In the genomic region with DNA sequence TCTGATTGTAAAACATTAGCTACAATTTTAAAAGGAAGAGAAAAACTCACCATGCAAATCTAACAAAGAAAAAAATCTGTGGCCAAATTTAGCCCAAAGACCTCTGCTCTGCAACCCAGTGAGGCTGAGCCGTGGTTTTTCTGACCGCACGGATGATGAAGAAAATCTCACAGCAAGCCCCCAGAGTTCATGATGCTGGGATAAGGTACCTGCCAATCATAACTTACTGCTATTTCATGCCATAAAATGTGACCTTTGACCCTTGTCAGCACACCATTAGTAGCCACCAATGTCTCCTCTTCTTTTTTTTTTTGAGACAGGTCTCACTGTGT, we compare ENCODE assay signal across 19 cellular contexts. TPM values are rescaled to one million over a fixed set of nuclear protein-coding genes. Genes with fewer than 3 reads are reported as not detected.
DNase-seq lines count a peak whose midpoint lies in the region; ATAC-seq and TF ChIP-seq lines count a peak whose summit lies in the region.
"Had no signal": no experiment of that assay in that cellular context is flagged by ENCODE, and none has a peak within 500 bp of the region (broad histone marks: within the 10 kb centered on the region; RNA-seq: fewer than 3 reads in every experiment).

No MANE protein-coding gene starts in this region.

- no peak overlapping the region for H3K4me3 Mint-ChIP-seq in activated naive CD8-positive, alpha-beta T cell
- H3K4me3 Mint-ChIP-seq in activated naive CD8-positive, alpha-beta T cell treated with anti-CD3 and anti-CD28 coated beads, Interleukin-2, amount 50 U/mL, for 24 hours, result no peak overlapping the region
- no peak overlapping the region for H3K4me3 Mint-ChIP-seq in activated T-helper 1 cell treated with anti-CD3 and anti-CD28 coated beads, Interleukin-12 subunit alpha, Interleukin-12 subunit beta, Interleukin-2, Interleukin-4 antibody, amounts not matched to agents 30 ng/mL and 10 ng/mL and 1 ng/mL, durations not matched to agents 14 hours and 24 hours and 36 hours
- no peak overlapping the region for H3K4me3 Mint-ChIP-seq in osteocyte (ENCODE audit: unreplicated experiment)
- H3K4me3 Mint-ChIP-seq: activated CD4-positive, alpha-beta T cell treated with anti-CD3 and anti-CD28 coated beads, Interleukin-2, amount 10 ng/mL, durations not matched to agents 24 days and 14 days; activated CD8-positive, alpha-beta memory T cell treated with anti-CD3 and anti-CD28 coated beads, Interleukin-2, amount 10 ng/mL, durations not matched to agents 7 days and 5 days; activated naive CD8-positive, alpha-beta T cell treated with anti-CD3 and anti-CD28 coated beads for 36 hours; GM23338; HFFc6; neural progenitor cell had no signal

- H3K27me3 Mint-ChIP-seq in activated naive CD8-positive, alpha-beta T cell, result no peaks in the 10 kb centered on the region
- H3K27me3 Mint-ChIP-seq in activated naive CD8-positive, alpha-beta T cell treated with anti-CD3 and anti-CD28 coated beads, Interleukin-2, amount 50 U/mL, for 24 hours, result no peaks in the 10 kb centered on the region
- H3K27me3 Mint-ChIP-seq in activated T-helper 1 cell treated with anti-CD3 and anti-CD28 coated beads, Interleukin-12 subunit alpha, Interleukin-12 subunit beta, Interleukin-2, Interleukin-4 antibody, amounts not matched to agents 30 ng/mL and 10 ng/mL and 1 ng/mL, durations not matched to agents 14 hours and 24 hours and 36 hours (ENCODE audit: insufficient read depth), result no peaks in the 10 kb centered on the region
- no peaks in the 10 kb centered on the region for H3K27me3 Mint-ChIP-seq in osteocyte (ENCODE audit: unreplicated experiment)
- H3K27me3 Mint-ChIP-seq: activated CD4-positive, alpha-beta T cell treated with anti-CD3 and anti-CD28 coated beads, Interleukin-2, amount 10 ng/mL, durations not matched to agents 24 days and 14 days; activated CD8-positive, alpha-beta memory T cell treated with anti-CD3 and anti-CD28 coated beads, Interleukin-2, amount 10 ng/mL, durations not matched to agents 7 days and 5 days; activated naive CD8-positive, alpha-beta T cell treated with anti-CD3 and anti-CD28 coated beads for 36 hours had no signal

- H3K27ac Mint-ChIP-seq in activated naive CD8-positive, alpha-beta T cell, result peak overlapping the region; percentile 70
- no peak overlapping the region for H3K27ac Mint-ChIP-seq in activated naive CD8-positive, alpha-beta T cell treated with anti-CD3 and anti-CD28 coated beads, Interleukin-2, amount 50 U/mL, for 24 hours
- H3K27ac Mint-ChIP-seq in activated T-helper 1 cell treated with anti-CD3 and anti-CD28 coated beads, Interleukin-12 subunit alpha, Interleukin-12 subunit beta, Interleukin-2, Interleukin-4 antibody, amounts not matched to agents 30 ng/mL and 10 ng/mL and 1 ng/mL, durations not matched to agents 14 hours and 24 hours and 36 hours, result peak overlapping the region; percentile 12
- H3K27ac Mint-ChIP-seq in osteocyte (ENCODE audit: unreplicated experiment), result peak overlapping the region; percentile 47
- H3K27ac Mint-ChIP-seq: activated CD4-positive, alpha-beta T cell treated with anti-CD3 and anti-CD28 coated beads, Interleukin-2, amount 10 ng/mL, durations not matched to agents 24 days and 14 days; activated CD8-positive, alpha-beta memory T cell treated with anti-CD3 and anti-CD28 coated beads, Interleukin-2, amount 10 ng/mL, durations not matched to agents 7 days and 5 days; GM23338; neural progenitor cell had no signal

- ATAC-seq in activated naive CD8-positive, alpha-beta T cell treated with anti-CD3 and anti-CD28 coated beads, Interleukin-2, amount 50 U/mL, for 24 hours, result no peak
- peak; percentile 51 for ATAC-seq in GM19463 (IDR thresholded peaks at IDR 0.05; ENCODE audit: unreplicated experiment)
- no peak for ATAC-seq in GM21447 (IDR thresholded peaks at IDR 0.05; ENCODE audit: unreplicated experiment)
- no peak for ATAC-seq in HG03432 (IDR thresholded peaks at IDR 0.05; ENCODE audit: unreplicated experiment)
- ATAC-seq: activated CD8-positive, alpha-beta memory T cell treated with anti-CD3 and anti-CD28 coated beads, Interleukin-2, amount 10 ng/mL, durations not matched to agents 7 days and 5 days; GM23338 had no signal

- no peak for TF ChIP-seq CTCF in osteocyte (IDR thresholded peaks at IDR 0.05)

- peaks cover 2% of the 10 kb centered on the region for H3K36me3 Mint-ChIP-seq in activated naive CD8-positive, alpha-beta T cell
- peaks cover 15% of the 10 kb centered on the region for H3K36me3 Mint-ChIP-seq in activated naive CD8-positive, alpha-beta T cell treated with anti-CD3 and anti-CD28 coated beads, Interleukin-2, amount 50 U/mL, for 24 hours (ENCODE audit: low read depth)
- peaks cover 16% of the 10 kb centered on the region for H3K36me3 Mint-ChIP-seq in activated T-helper 1 cell treated with anti-CD3 and anti-CD28 coated beads, Interleukin-12 subunit alpha, Interleukin-12 subunit beta, Interleukin-2, Interleukin-4 antibody, amounts not matched to agents 30 ng/mL and 10 ng/mL and 1 ng/mL, durations not matched to agents 14 hours and 24 hours and 36 hours (ENCODE audit: low read depth)
- peaks cover 14% of the 10 kb centered on the region for H3K36me3 Mint-ChIP-seq in osteocyte (ENCODE audit: unreplicated experiment)

- H3K9me3 Mint-ChIP-seq in activated naive CD8-positive, alpha-beta T cell (ENCODE audit: low read depth), result no peaks in the 10 kb centered on the region
- H3K9me3 Mint-ChIP-seq in activated naive CD8-positive, alpha-beta T cell treated with anti-CD3 and anti-CD28 coated beads, Interleukin-2, amount 50 U/mL, for 24 hours, result no peaks in the 10 kb centered on the region
- no peaks in the 10 kb centered on the region for H3K9me3 Mint-ChIP-seq in activated T-helper 1 cell treated with anti-CD3 and anti-CD28 coated beads, Interleukin-12 subunit alpha, Interleukin-12 subunit beta, Interleukin-2, Interleukin-4 antibody, amounts not matched to agents 30 ng/mL and 10 ng/mL and 1 ng/mL, durations not matched to agents 14 hours and 24 hours and 36 hours
- H3K9me3 Mint-ChIP-seq in osteocyte (ENCODE audit: unreplicated experiment), result no peaks in the 10 kb centered on the region
- H3K9me3 Mint-ChIP-seq: activated CD4-positive, alpha-beta T cell treated with anti-CD3 and anti-CD28 coated beads, Interleukin-2, amount 10 ng/mL, durations not matched to agents 24 days and 14 days; activated naive CD8-positive, alpha-beta T cell treated with anti-CD3 and anti-CD28 coated beads for 36 hours; GM23338; HFFc6; neural progenitor cell had no signal

- intact Hi-C loops in activated T-helper 1 cell treated with anti-CD3 and anti-CD28 coated beads, Interleukin-12 subunit alpha, Interleukin-12 subunit beta, Interleukin-2, Interleukin-4 antibody, amounts not matched to agents 30 ng/mL and 10 ng/mL and 1 ng/mL, durations not matched to agents 14 hours and 24 hours and 36 hours (cut with micrococcal nuclease), result no loop called here

- no peak for DNase-seq in activated naive CD8-positive, alpha-beta T cell treated with anti-CD3 and anti-CD28 coated beads, Interleukin-2, amount 50 U/mL, for 24 hours
- DNase-seq in activated T-helper 1 cell treated with anti-CD3 and anti-CD28 coated beads, Interleukin-12 subunit alpha, Interleukin-12 subunit beta, Interleukin-2, Interleukin-4 antibody, amounts not matched to agents 30 ng/mL and 10 ng/mL and 1 ng/mL, durations not matched to agents 14 hours and 24 hours and 36 hours (ENCODE audit: low spot score), result no peak
- DNase-seq in osteocyte (ENCODE audit: extremely low spot score, unreplicated experiment), result no peak
- DNase-seq in activated CD4-positive, alpha-beta T cell treated with anti-CD3 and anti-CD28 coated beads for 48 hours, result no peak
- DNase-seq: activated CD4-positive, alpha-beta T cell treated with anti-CD3 and anti-CD28 coated beads, Interleukin-2, amount 10 ng/mL, durations not matched to agents 24 days and 14 days; activated CD8-positive, alpha-beta memory T cell treated with anti-CD3 and anti-CD28 coated beads, Interleukin-2, amount 10 ng/mL, durations not matched to agents 7 days and 5 days; activated naive CD8-positive, alpha-beta T cell treated with anti-CD3 and anti-CD28 coated beads for 36 hours; AML-193; HFFc6; RPMI8226; stimulated activated CD8-positive, alpha-beta memory T cell treated with anti-CD3 and anti-CD28 coated beads, Interleukin-4, amount 100 ng/mL, for 48 hours; T-helper 2 cell; upper lobe of left lung had no signal

- peaks cover 34% of the 10 kb centered on the region for H3K4me1 Mint-ChIP-seq in activated naive CD8-positive, alpha-beta T cell (ENCODE audit: low read depth)
- peaks cover 37% of the 10 kb centered on the region for H3K4me1 Mint-ChIP-seq in activated naive CD8-positive, alpha-beta T cell treated with anti-CD3 and anti-CD28 coated beads, Interleukin-2, amount 50 U/mL, for 24 hours
- peaks cover 12% of the 10 kb centered on the region for H3K4me1 Mint-ChIP-seq in activated T-helper 1 cell treated with anti-CD3 and anti-CD28 coated beads, Interleukin-12 subunit alpha, Interleukin-12 subunit beta, Interleukin-2, Interleukin-4 antibody, amounts not matched to agents 30 ng/mL and 10 ng/mL and 1 ng/mL, durations not matched to agents 14 hours and 24 hours and 36 hours (ENCODE audit: low read depth)
- peaks cover 28% of the 10 kb centered on the region for H3K4me1 Mint-ChIP-seq in osteocyte (ENCODE audit: unreplicated experiment)

RNA-seq across cellular contexts. Expression of gene CERK, which starts 11.1 kb away (rescaled TPM):
- total RNA-seq in activated T-helper 1 cell treated with anti-CD3 and anti-CD28 coated beads, Interleukin-12 subunit alpha, Interleukin-12 subunit beta, Interleukin-2, Interleukin-4 antibody, amounts not matched to agents 30 ng/mL and 10 ng/mL and 1 ng/mL, durations not matched to agents 14 hours and 24 hours and 36 hours, result 69.6 and 76.5 TPM in 2 replicates
- total RNA-seq in osteocyte, result 38.4 and 41.6 TPM in 2 replicates

RNA-seq across cellular contexts. Expression of gene TBC1D22A, which starts 35.5 kb away (rescaled TPM):
- total RNA-seq in activated T-helper 1 cell treated with anti-CD3 and anti-CD28 coated beads, Interleukin-12 subunit alpha, Interleukin-12 subunit beta, Interleukin-2, Interleukin-4 antibody, amounts not matched to agents 30 ng/mL and 10 ng/mL and 1 ng/mL, durations not matched to agents 14 hours and 24 hours and 36 hours, result 42.4 and 48.1 TPM in 2 replicates
- total RNA-seq in osteocyte, result 28.9 and 29.1 TPM in 2 replicates
